In genomic region chr16:27538508-27538907, GRCh38 we compare ENCODE assay signal across 2 cellular contexts.
TF ChIP-seq lines count a peak whose summit lies in the region.

No MANE protein-coding gene starts in this region.

TF ChIP-seq in GM23338, 12 proteins besides CTCF, POLR2A, EP300 and RAD21:
- TF ChIP-seq POLR2AphosphoS5 (IDR thresholded peaks at IDR 0.05; ENCODE audit: low read depth) (no peak), STAT1 (IDR thresholded peaks at IDR 0.05; ENCODE audit: unreplicated experiment) (no peak), JUNB (IDR thresholded peaks at IDR 0.05; ENCODE audit: unreplicated experiment) (no peak), NANOG (IDR thresholded peaks at IDR 0.05; ENCODE audit: borderline replicate concordance) (no peak), EZH2 (IDR thresholded peaks at IDR 0.05; ENCODE audit: low read depth, unreplicated experiment) (no peak), CREB1 (CRISPR knock-in tag; IDR thresholded peaks at IDR 0.05; ENCODE audit: low read depth) (no peak), ZNF331 (CRISPR knock-in tag; IDR thresholded peaks at IDR 0.05; ENCODE audit: low read depth) (no peak), ZNF114 (CRISPR knock-in tag; IDR thresholded peaks at IDR 0.05) (no peak), ETS1 (IDR thresholded peaks at IDR 0.05) (no peak)

TF ChIP-seq in K562, 482 proteins besides CTCF, POLR2A, EP300 and RAD21:
- TF ChIP-seq ZBTB49 (CRISPR knock-in tag; IDR thresholded peaks at IDR 0.05; ENCODE audit: borderline replicate concordance) (no peak), KHSRP (IDR thresholded peaks at IDR 0.05) (no peak), TCF3 (CRISPR knock-in tag; IDR thresholded peaks at IDR 0.05) (peak; percentile 57), RCOR1 (IDR thresholded peaks at IDR 0.05; ENCODE audit: borderline replicate concordance in 1 of 2, low read depth in 2 of 2, low read length in 2 of 2) (peak in 1 of 2 experiments; percentile 24; a peak in 1 of 4 replicates), CBFA2T3 (IDR thresholded peaks at IDR 0.05) (peak; percentile 44), GATA2 (CRISPR knock-in tag; IDR thresholded peaks at IDR 0.05) (0 out of 2 replicates have a peak, but pooled peaks have one; percentile 20)
TF ChIP-seq in K562: peak in this region for 4.
